ENCODE assay signal across 17 cellular contexts in genomic region chr5:158878227-158878626, GRCh38.
"Had no signal": no experiment of that assay in that cellular context is flagged by ENCODE, and none has a peak within 500 bp of the region (broad histone marks: within the 10 kb centered on the region; RNA-seq: fewer than 3 reads in every experiment).

No MANE protein-coding gene starts in this region.

- H3K4me3 ChIP-seq: colonic mucosa, right atrium auricular region, stomach had no signal

- H3K4me3 Mint-ChIP-seq: activated naive CD4-positive, alpha-beta T cell treated with anti-CD3 and anti-CD28 coated beads for 36 hours; natural killer cell; T-helper 2 cell treated with Interferon-gamma antibody and Interleukin-4, amounts not matched to agents 5 μg/mL and 100 μg/mL, for 36 hours had no signal

- H3K9me3 ChIP-seq: colonic mucosa, right atrium auricular region, stomach, thoracic aorta had no signal

- FAIRE-seq: endometrium had no signal

- H3K9me3 Mint-ChIP-seq: activated naive CD4-positive, alpha-beta T cell treated with anti-CD3 and anti-CD28 coated beads for 36 hours; activated T-helper 2 cell treated with anti-CD3 and anti-CD28 coated beads, Interferon-gamma antibody, Interleukin-2, Interleukin-4, amounts not matched to agents 10 μg/mL and 5 μg/mL and 100 μg/mL, durations not matched to agents 14 hours and 24 hours and 36 hours; natural killer cell had no signal

- H3K27me3 ChIP-seq: colonic mucosa, right atrium auricular region had no signal

- H3K36me3 ChIP-seq: colonic mucosa, right atrium auricular region, stomach, thoracic aorta had no signal

- H3K27ac Mint-ChIP-seq: activated naive CD4-positive, alpha-beta T cell treated with anti-CD3 and anti-CD28 coated beads for 36 hours; activated T-helper 2 cell treated with anti-CD3 and anti-CD28 coated beads, Interferon-gamma antibody, Interleukin-2, Interleukin-4, amounts not matched to agents 10 μg/mL and 5 μg/mL and 100 μg/mL, durations not matched to agents 14 hours and 24 hours and 36 hours; natural killer cell; progenitor cell of endocrine pancreas; T-helper 2 cell treated with Interferon-gamma antibody and Interleukin-4, amounts not matched to agents 5 μg/mL and 100 μg/mL, for 36 hours had no signal

- H3K36me3 Mint-ChIP-seq: natural killer cell had no signal

- DNase-seq: activated naive CD4-positive, alpha-beta T cell treated with anti-CD3 and anti-CD28 coated beads for 36 hours; caudate nucleus; colonic mucosa; hypothalamus; left ventricle myocardium superior; mesenchymal stem cell; natural killer cell; stimulated activated CD4-positive, alpha-beta T cell treated with anti-CD3 and anti-CD28 coated beads, Interleukin-15, amount 100 ng/mL, for 24 hours; stimulated activated CD4-positive, alpha-beta T cell treated with anti-CD3 and anti-CD28 coated beads, Interleukin-4, amount 100 ng/mL, for 24 hours; stomach had no signal

- H3K27ac ChIP-seq: colonic mucosa, right atrium auricular region, stomach had no signal

- ATAC-seq: activated CD4-positive, CD25-positive, alpha-beta regulatory T cell treated with anti-CD3 and anti-CD28 coated beads, Interleukin-2, amount 50 U/mL, for 24 hours; left ventricle myocardium superior; natural killer cell had no signal

- H3K4me1 ChIP-seq: colonic mucosa had no signal
